10 cellular contexts compared by ENCODE assay signal in genomic region chr10:11331178-11331577, GRCh38.
"Had no signal": no experiment of that assay in that cellular context is flagged by ENCODE, and none has a peak within 500 bp of the region (broad histone marks: within the 10 kb centered on the region; RNA-seq: fewer than 3 reads in every experiment).

No MANE protein-coding gene starts in this region.

- ATAC-seq: activated CD4-positive, CD25-positive, alpha-beta regulatory T cell treated with anti-CD3 and anti-CD28 coated beads, Interleukin-2, amount 50 U/mL, for 24 hours; gastrocnemius medialis had no signal

- H3K27ac ChIP-seq: gastrocnemius medialis, SK-N-MC had no signal

- DNase-seq: activated CD4-positive, alpha-beta T cell treated with anti-CD3 and anti-CD28 coated beads, Interleukin-2, amount 50 U/mL, for 4 hours; activated naive CD4-positive, alpha-beta T cell treated with anti-CD3 and anti-CD28 coated beads for 36 hours; activated T-cell treated with anti-CD3 and anti-CD28 coated beads for 4 hours; effector memory CD4-positive, alpha-beta T cell; gastrocnemius medialis; stimulated activated CD4-positive, alpha-beta T cell treated with anti-CD3 and anti-CD28 coated beads, Interleukin-4, amount 100 ng/mL, for 1 hour; stimulated activated naive CD4-positive, alpha-beta T cell treated with Interleukin-2 at 50 U/mL for 16 hours; T1000 had no signal

- H3K4me3 ChIP-seq: gastrocnemius medialis, SK-N-MC had no signal

- H3K27me3 ChIP-seq: gastrocnemius medialis had no signal

- H3K9me3 ChIP-seq: gastrocnemius medialis had no signal
